In genomic region chr12:57850924-57851323, GRCh38 we compare ENCODE assay signal across 11 cellular contexts. TPM values are rescaled to one million over a fixed set of nuclear protein-coding genes. Genes with fewer than 3 reads are reported as not detected.
DNase-seq lines count a peak whose midpoint lies in the region; ATAC-seq and TF ChIP-seq lines count a peak whose summit lies in the region.
"Had no signal": no experiment of that assay in that cellular context is flagged by ENCODE, and none has a peak within 500 bp of the region (broad histone marks: within the 10 kb centered on the region; RNA-seq: fewer than 3 reads in every experiment).

No MANE protein-coding gene starts in this region.

- no peaks in the 10 kb centered on the region for H3K36me3 ChIP-seq in esophagus muscularis mucosa
- no peaks in the 10 kb centered on the region for H3K36me3 ChIP-seq in colonic mucosa
- no peaks in the 10 kb centered on the region for H3K36me3 ChIP-seq in effector memory CD4-positive, alpha-beta T cell (ENCODE audit: control insufficient read depth, insufficient read depth, low read length)
- H3K36me3 ChIP-seq: BE2C had no signal

- TF ChIP-seq EP300 in esophagus muscularis mucosa (IDR thresholded peaks at IDR 0.05): no peak

- 38% methylated on average over 3 of the region's 3 CpGs for WGBS in esophagus muscularis mucosa

- H3K9ac ChIP-seq in colonic mucosa (ENCODE audit: low read depth in 2 of 2, low read length in 2 of 2): no peak overlapping the region

- no peak for TF ChIP-seq POLR2A in esophagus muscularis mucosa (IDR thresholded peaks at IDR 0.05; ENCODE audit: low read depth)

- H3K4me1 ChIP-seq in esophagus muscularis mucosa (peaks cover 31 to 58% (median 44%) of the 10 kb centered on the region in 4 donors), colonic mucosa (no peaks in the 10 kb centered on the region)
- H3K4me1 ChIP-seq in effector memory CD4-positive, alpha-beta T cell (ENCODE audit: control insufficient read depth, insufficient read depth, low read length, poor library complexity, severe bottlenecking): peaks cover 6% of the 10 kb centered on the region
- H3K4me1 ChIP-seq: BE2C had no signal

- peak overlapping the region; percentile 32 to 91 (median 90) for H3K27ac ChIP-seq in esophagus muscularis mucosa (replicated peaks in 1 of 4)
- no peak overlapping the region for H3K27ac ChIP-seq in colonic mucosa
- no peak overlapping the region for H3K27ac ChIP-seq in effector memory CD4-positive, alpha-beta T cell (ENCODE audit: insufficient read depth, low read length, poor library complexity, severe bottlenecking)

- H3K27me3 ChIP-seq in esophagus muscularis mucosa: no peaks in the 10 kb centered on the region
- H3K27me3 ChIP-seq in colonic mucosa: no peaks in the 10 kb centered on the region
- H3K27me3 ChIP-seq in effector memory CD4-positive, alpha-beta T cell (replicated peaks; ENCODE audit: control insufficient read depth, insufficient read depth, low read length, poor library complexity, severe bottlenecking): peaks cover 5% of the 10 kb centered on the region
- H3K27me3 ChIP-seq: BE2C had no signal

- intact Hi-C loops in natural killer cell (cut with micrococcal nuclease): no loop called here
- intact Hi-C loops in esophagus muscularis mucosa (cut with DNase I): no loop called here
- intact Hi-C loops in colonic mucosa (cut with DNase I): no loop called here

- H3K27ac Mint-ChIP-seq in natural killer cell: no peak overlapping the region
- no peak overlapping the region for H3K27ac Mint-ChIP-seq in natural killer cell treated with Interleukin-12 subunit alpha and Interleukin-12 subunit beta and Interleukin-15 and Interleukin-18, amount 100 ng/mL, for 72 hours
- H3K27ac Mint-ChIP-seq: T-helper 1 cell treated with Interleukin-12 subunit alpha and Interleukin-12 subunit beta and Interleukin-4 antibody, amounts not matched to agents 30 μg/mL and 1 μg/mL, for 36 hours had no signal

- no peak overlapping the region for H3K4me3 Mint-ChIP-seq in natural killer cell
- H3K4me3 Mint-ChIP-seq in natural killer cell treated with Interleukin-12 subunit alpha and Interleukin-12 subunit beta and Interleukin-15 and Interleukin-18, amount 100 ng/mL, for 72 hours: no peak overlapping the region
- H3K4me3 Mint-ChIP-seq: T-helper 1 cell treated with Interleukin-12 subunit alpha and Interleukin-12 subunit beta and Interleukin-4 antibody, amounts not matched to agents 30 μg/mL and 1 μg/mL, for 36 hours had no signal

- H3K9me3 Mint-ChIP-seq in natural killer cell: no peaks in the 10 kb centered on the region
- H3K9me3 Mint-ChIP-seq in natural killer cell treated with Interleukin-12 subunit alpha and Interleukin-12 subunit beta and Interleukin-15 and Interleukin-18, amount 100 ng/mL, for 72 hours: no peaks in the 10 kb centered on the region
- H3K9me3 Mint-ChIP-seq: T-helper 1 cell treated with Interleukin-12 subunit alpha and Interleukin-12 subunit beta and Interleukin-4 antibody, amounts not matched to agents 30 μg/mL and 1 μg/mL, for 36 hours had no signal

- TF ChIP-seq CTCF in natural killer cell (IDR thresholded peaks at IDR 0.05) (no peak), esophagus muscularis mucosa (IDR thresholded peaks at IDR 0.05) (no peak), colonic mucosa (IDR thresholded peaks at IDR 0.05) (no peak)

- ATAC-seq in natural killer cell (peak in 2 of 3 donors; percentile 26 to 34), HG03097 (IDR thresholded peaks at IDR 0.05; ENCODE audit: low FRiP score, unreplicated experiment) (no peak)
- ATAC-seq in natural killer cell treated with Interleukin-12 subunit alpha and Interleukin-12 subunit beta and Interleukin-15 and Interleukin-18, amount 100 ng/mL, for 72 hours: no peak

- no peaks in the 10 kb centered on the region for H3K9me3 ChIP-seq in esophagus muscularis mucosa
- H3K9me3 ChIP-seq in colonic mucosa: no peaks in the 10 kb centered on the region
- no peaks in the 10 kb centered on the region for H3K9me3 ChIP-seq in effector memory CD4-positive, alpha-beta T cell (ENCODE audit: control insufficient read depth, low read length)
- H3K9me3 ChIP-seq: BE2C had no signal

- H3K27me3 Mint-ChIP-seq in natural killer cell (ENCODE audit: low read depth in 2 of 2): peaks cover 37 to 41% of the 10 kb centered on the region in 2 donors
- peaks cover 24 to 32% of the 10 kb centered on the region in 2 donors for H3K27me3 Mint-ChIP-seq in natural killer cell treated with Interleukin-12 subunit alpha and Interleukin-12 subunit beta and Interleukin-15 and Interleukin-18, amount 100 ng/mL, for 72 hours

- no peak overlapping the region for H3K4me3 ChIP-seq in esophagus muscularis mucosa
- H3K4me3 ChIP-seq in colonic mucosa: no peak overlapping the region
- H3K4me3 ChIP-seq in effector memory CD4-positive, alpha-beta T cell (ENCODE audit: insufficient read depth, low read depth, low read length, poor library complexity, severe bottlenecking): no peak overlapping the region

- H3K36me3 Mint-ChIP-seq in natural killer cell: no peaks in the 10 kb centered on the region
- H3K36me3 Mint-ChIP-seq in natural killer cell treated with Interleukin-12 subunit alpha and Interleukin-12 subunit beta and Interleukin-15 and Interleukin-18, amount 100 ng/mL, for 72 hours: no peaks in the 10 kb centered on the region

- H3K4me1 Mint-ChIP-seq in natural killer cell: peaks cover 0 to 28% of the 10 kb centered on the region in 2 donors
- H3K4me1 Mint-ChIP-seq in natural killer cell treated with Interleukin-12 subunit alpha and Interleukin-12 subunit beta and Interleukin-15 and Interleukin-18, amount 100 ng/mL, for 72 hours (ENCODE audit: low read depth in 2 of 2): peaks cover 6 to 7% of the 10 kb centered on the region in 2 donors

- no peak for DNase-seq in natural killer cell
- DNase-seq in natural killer cell treated with Interleukin-12 subunit alpha and Interleukin-12 subunit beta and Interleukin-15 and Interleukin-18, amount 100 ng/mL, for 72 hours (ENCODE audit: low spot score): no peak
- peak; percentile 34 for DNase-seq in MV-4-11 (lab: John Stamatoyannopoulos, UW)
- no peak for DNase-seq in esophagus muscularis mucosa (ENCODE audit: extremely low spot score)
- no peak for DNase-seq in colonic mucosa
- DNase-seq in effector memory CD4-positive, alpha-beta T cell: no peak
- no peak for DNase-seq in putamen (ENCODE audit: low spot score)
- DNase-seq: BE2C, NCI-H446 treated with DMSO at 0.1 percent for 48 hours had no signal

RNA-seq across cellular contexts. Expression of gene CTDSP2, which starts 4.4 kb away (rescaled TPM):
- total RNA-seq in natural killer cell: 100 to 1,000 TPM in 2 of 3 donors, 10 to 100 TPM in 1; 93.8 to 135 (median 123) TPM
- total RNA-seq in natural killer cell treated with Interleukin-12 subunit alpha and Interleukin-12 subunit beta and Interleukin-15 and Interleukin-18, amount 100 ng/mL, for 72 hours: 10 to 100 TPM; 52.7 to 53.9 TPM
- 100 to 1,000 TPM; 127 to 249 (median 196) TPM for total RNA-seq in esophagus muscularis mucosa
- total RNA-seq in colonic mucosa: 100 to 1,000 TPM; 131 to 200 TPM

RNA-seq across cellular contexts. Expression of gene AVIL, which starts 32.4 kb away (rescaled TPM):
- total RNA-seq in natural killer cell (1 to 10 TPM in 2 of 3 donors, under 1 TPM in 1; 0.45 to 2.2 (median 1.3) TPM), esophagus muscularis mucosa (1 to 10 TPM; 2.2 to 5.8 (median 2.8) TPM), colonic mucosa (1 to 10 TPM; 5.1 to 8.1 TPM)
- 1 to 10 TPM; 1.7 TPM for total RNA-seq in natural killer cell treated with Interleukin-12 subunit alpha and Interleukin-12 subunit beta and Interleukin-15 and Interleukin-18, amount 100 ng/mL, for 72 hours

Comparison
In these comparisons a context has a peak if more than half of its experiments do, and no peak if none do; other contexts are left out.
1. ATAC-seq: peak in natural killer cell (2 of 3); none in natural killer cell treated with Interleukin-12 subunit alpha and Interleukin-12 subunit beta and Interleukin-15 and Interleukin-18, amount 100 ng/mL, for 72 hours (0 of 2) and HG03097 (single experiment).
2. H3K27ac ChIP-seq: peak in esophagus muscularis mucosa (4 of 4); none in colonic mucosa (single experiment) and effector memory CD4-positive, alpha-beta T cell (single experiment).